Comparison of ENCODE assay signal across 31 cellular contexts in genomic region chr15:74333093-74333492, GRCh38. TPM values are rescaled to one million over a fixed set of nuclear protein-coding genes. Genes with fewer than 3 reads are reported as not detected.
"Had no signal": no experiment of that assay in that cellular context is flagged by ENCODE, and none has a peak within 500 bp of the region (broad histone marks: within the 10 kb centered on the region; RNA-seq: fewer than 3 reads in every experiment).

No MANE protein-coding gene starts in this region.

- H3K4me3 ChIP-seq: esophagus muscularis mucosa, gastroesophageal sphincter had no signal

- FAIRE-seq: astrocyte, colon had no signal

- H3K4me1 ChIP-seq: esophagus muscularis mucosa, gastroesophageal sphincter had no signal

- H3K36me3 ChIP-seq: brain microvascular endothelial cell, esophagus muscularis mucosa, gastroesophageal sphincter, WERI-Rb-1 had no signal

- ATAC-seq: activated CD4-positive, CD25-positive, alpha-beta regulatory T cell treated with anti-CD3 and anti-CD28 coated beads, Interleukin-2, amount 50 U/mL, for 24 hours; activated CD8-positive, alpha-beta T cell treated with anti-CD3 and anti-CD28 coated beads for 36 hours; activated T-cell treated with anti-CD3 and anti-CD28 coated beads, Interleukin-2, amount 50 U/mL, for 4 hours; activated T-helper 17 cell treated with anti-CD3 and anti-CD28 coated beads, Interleukin-2, amount 50 U/mL, for 72 hours; effector memory CD8-positive, alpha-beta T cell; gastroesophageal sphincter; T-cell had no signal

- H3K9me3 ChIP-seq: esophagus muscularis mucosa, gastroesophageal sphincter had no signal

- DNase-seq: activated B cell treated with CpG ODN at 0.5 μM for 24 hours; activated CD4-positive, alpha-beta T cell treated with anti-CD3 and anti-CD28 coated beads for 48 hours; activated CD4-positive, alpha-beta T cell treated with anti-CD3 and anti-CD28 coated beads, Interleukin-2, amount 50 U/mL, for 1 hour; activated CD4-positive, alpha-beta T cell treated with anti-CD3 and anti-CD28 coated beads, Interleukin-2, amount 50 U/mL, for 48 hours; activated CD8-positive, alpha-beta memory T cell treated with anti-CD3 and anti-CD28 coated beads for 24 hours; activated CD8-positive, alpha-beta T cell treated with anti-CD3 and anti-CD28 coated beads for 36 hours; activated effector memory CD4-positive, alpha-beta T cell treated with Interleukin-2 at 50 U/mL for 16 hours; activated gamma-delta T cell treated with Interleukin-2 at 50 U/mL for 16 hours; activated naive CD4-positive, alpha-beta T cell treated with anti-CD3 and anti-CD28 coated beads, Interleukin-2, amount 50 U/mL, for 16 hours; activated naive CD4-positive, alpha-beta T cell treated with Interleukin-2 at 50 U/mL for 16 hours; activated T-cell treated with anti-CD3 and anti-CD28 coated beads, Interleukin-2, amount 50 U/mL, for 4 hours; brain microvascular endothelial cell; cortex of kidney; dermis blood vessel endothelial cell; effector CD4-positive, alpha-beta T cell; effector memory CD8-positive, alpha-beta T cell; erythroblast; foreskin melanocyte; SW 1271; T-cell; T-helper 9 cell; WERI-Rb-1 had no signal

- H3K27me3 ChIP-seq: brain microvascular endothelial cell, esophagus muscularis mucosa, gastroesophageal sphincter had no signal

- H3K27ac ChIP-seq: brain microvascular endothelial cell, esophagus muscularis mucosa, gastroesophageal sphincter, WERI-Rb-1 had no signal

RNA-seq across cellular contexts. Expression of gene CYP11A1, which starts 34.4 kb away (rescaled TPM):
- total RNA-seq: activated B cell treated with CpG ODN at 0.5 μM for 24 hours; activated T-helper 17 cell treated with anti-CD3 and anti-CD28 coated beads, Interleukin-2, amount 50 U/mL, for 72 hours; bronchial epithelial cell; dermis blood vessel endothelial cell; glomerular endothelial cell; T-helper 2 cell treated with Interferon-gamma antibody and Interleukin-4, amounts not matched to agents 100 ng/mL and 5 ng/mL, for 36 hours had no signal
